ENCODE assay signal across 8 cellular contexts in genomic region chr20:52410182-52410647, GRCh38.
DNase-seq lines count a peak whose midpoint lies in the region; ATAC-seq and TF ChIP-seq lines count a peak whose summit lies in the region.
"Had no signal": no experiment of that assay in that cellular context is flagged by ENCODE, and none has a peak within 500 bp of the region (broad histone marks: within the 10 kb centered on the region; RNA-seq: fewer than 3 reads in every experiment).

No MANE protein-coding gene starts in this region.

- H3K27me3 ChIP-seq in right cardiac atrium (ENCODE audit: control insufficient read depth, insufficient read depth) = no peaks in the 10 kb centered on the region

- no peak for TF ChIP-seq POLR2A in NB4 (IDR thresholded peaks at IDR 0.05; ENCODE audit: extremely low read depth, insufficient read length)

- no peaks in the 10 kb centered on the region for H3K4me1 ChIP-seq in right cardiac atrium (ENCODE audit: control insufficient read depth, insufficient read depth, low read length)

- in situ Hi-C loops in GM13977 (cut with MboI; ENCODE audit: low pct_unique_long_range_greater_than_20kb, low sequenced_read_pairs, unreplicated experiment) = no loop called here

- WGBS in right cardiac atrium = 25% methylated on average over 11 of the region's 11 CpGs

- ATAC-seq in right cardiac atrium (peak; percentile 68 to 93), HG03097 (IDR thresholded peaks at IDR 0.05; ENCODE audit: low FRiP score, unreplicated experiment) (no peak)

- intact Hi-C loops in right cardiac atrium (cut with DNase I) = no loop called here

- H3K4me3 ChIP-seq in NB4 (ENCODE audit: low read depth, low read length) (no peak overlapping the region), right cardiac atrium (ENCODE audit: low read length) (no peak overlapping the region)

- DNase-seq in NB4 (ENCODE audit: low read depth) (peak; percentile 81), activated T-cell treated with anti-CD3 and anti-CD28 coated beads for 1 hour (ENCODE audit: low read depth) (peak; percentile 36), right cardiac atrium (peak in 1 of 3 donors; percentile 57), NCI-H345 treated with DMSO at 0.1 percent for 48 hours (lab: John Stamatoyannopoulos, UW; ENCODE audit: unreplicated experiment) (no peak), GM13977 (ENCODE audit: low spot score) (no peak)
- peak; percentile 50 for DNase-seq in stimulated activated naive CD4-positive, alpha-beta T cell treated with Interleukin-2 at 50 U/mL for 16 hours (lab: John Stamatoyannopoulos, UW)
- DNase-seq: NCI-H2081 treated with DMSO at 0.1 percent for 48 hours had no signal

- no peak overlapping the region for H3K27ac ChIP-seq in right cardiac atrium (ENCODE audit: low read length)

- TF ChIP-seq CTCF in NB4 (IDR thresholded peaks at IDR 0.05; ENCODE audit: low read depth, low read length) = no peak
- TF ChIP-seq CTCF in GM13977 (IDR thresholded peaks at IDR 0.05; ENCODE audit: extremely low read depth, insufficient read depth, missing control alignments) = no peak

- H3K9me3 ChIP-seq in right cardiac atrium (ENCODE audit: control insufficient read depth, low read length) = no peaks in the 10 kb centered on the region

Comparison
In these comparisons a context has a peak if more than half of its experiments do, and no peak if none do; other contexts are left out.
1. DNase-seq: peak in NB4 (single experiment), activated T-cell treated with anti-CD3 and anti-CD28 coated beads for 1 hour (single experiment) and stimulated activated naive CD4-positive, alpha-beta T cell treated with Interleukin-2 at 50 U/mL for 16 hours (single experiment); none in NCI-H345 treated with DMSO at 0.1 percent for 48 hours (single experiment) and GM13977 (single experiment).